In genomic region chr5:148746826-148747535, GRCh38 we compare ENCODE assay signal across 9 cellular contexts.
DNase-seq lines count a peak whose midpoint lies in the region; ATAC-seq and TF ChIP-seq lines count a peak whose summit lies in the region.
"Had no signal": no experiment of that assay in that cellular context is flagged by ENCODE, and none has a peak within 500 bp of the region (broad histone marks: within the 10 kb centered on the region; RNA-seq: fewer than 3 reads in every experiment).

No MANE protein-coding gene starts in this region.

- POLR2A ChIA-PET in CD8-positive, alpha-beta memory T cell (lab: Charles Lee), result no interaction called here

- no peak for TF ChIP-seq POLR2A in vagina (IDR thresholded peaks at IDR 0.05)

- peak overlapping the region in 1 of 8 donors; percentile 81 for H3K27ac Mint-ChIP-seq in CD8-positive, alpha-beta memory T cell
- peak overlapping the region in 1 of 2 donors; percentile 32 for H3K27ac Mint-ChIP-seq in natural killer cell treated with Interleukin-12 subunit alpha and Interleukin-12 subunit beta and Interleukin-15 and Interleukin-18, amount 100 ng/mL, for 72 hours
- H3K27ac Mint-ChIP-seq: naive thymus-derived CD8-positive, alpha-beta T cell had no signal

- no peak overlapping the region for H3K4me3 Mint-ChIP-seq in CD8-positive, alpha-beta memory T cell
- no peak overlapping the region for H3K4me3 Mint-ChIP-seq in natural killer cell treated with Interleukin-12 subunit alpha and Interleukin-12 subunit beta and Interleukin-15 and Interleukin-18, amount 100 ng/mL, for 72 hours
- H3K4me3 Mint-ChIP-seq: naive thymus-derived CD8-positive, alpha-beta T cell had no signal

- H3K4me3 ChIP-seq in right atrium auricular region (no peak overlapping the region), vagina (no peak overlapping the region)
- H3K4me3 ChIP-seq in CD8-positive, alpha-beta memory T cell (ENCODE audit: low read length), result no peak overlapping the region

- no peaks in the 10 kb centered on the region for H3K9me3 Mint-ChIP-seq in CD8-positive, alpha-beta memory T cell
- H3K9me3 Mint-ChIP-seq in natural killer cell treated with Interleukin-12 subunit alpha and Interleukin-12 subunit beta and Interleukin-15 and Interleukin-18, amount 100 ng/mL, for 72 hours, result no peaks in the 10 kb centered on the region
- H3K9me3 Mint-ChIP-seq: naive thymus-derived CD8-positive, alpha-beta T cell had no signal

- H3K27me3 ChIP-seq in right atrium auricular region (no peaks in the 10 kb centered on the region), vagina (no peaks in the 10 kb centered on the region)
- H3K27me3 ChIP-seq in CD8-positive, alpha-beta memory T cell (ENCODE audit: insufficient read depth, low read length, poor library complexity, severe bottlenecking), result no peaks in the 10 kb centered on the region

- no peaks in the 10 kb centered on the region for H3K9me3 ChIP-seq in right atrium auricular region
- no peaks in the 10 kb centered on the region for H3K9me3 ChIP-seq in CD8-positive, alpha-beta memory T cell (ENCODE audit: low read length)
- no peaks in the 10 kb centered on the region for H3K9me3 ChIP-seq in vagina

- H3K4me1 ChIP-seq in right atrium auricular region (peaks cover 0 to 10% of the 10 kb centered on the region in 2 donors), vagina (no peaks in the 10 kb centered on the region)
- no peaks in the 10 kb centered on the region for H3K4me1 ChIP-seq in CD8-positive, alpha-beta memory T cell (ENCODE audit: insufficient read depth, low read length)

- H3K27ac ChIP-seq in right atrium auricular region (peak overlapping the region; percentile 1 to 71), vagina (no peak overlapping the region)
- no peak overlapping the region for H3K27ac ChIP-seq in CD8-positive, alpha-beta memory T cell (ENCODE audit: low read depth, low read length)

- peak; percentile 55 for ATAC-seq in HG03045 (IDR thresholded peaks at IDR 0.05; ENCODE audit: unreplicated experiment)
- no peak for ATAC-seq in natural killer cell treated with Interleukin-12 subunit alpha and Interleukin-12 subunit beta and Interleukin-15 and Interleukin-18, amount 100 ng/mL, for 72 hours
- ATAC-seq: naive thymus-derived CD8-positive, alpha-beta T cell had no signal

- intact Hi-C loops in cardiac septum (cut with DNase I), result loop anchor here (5.0 to 10.0 kb wide), 2 partner anchors 55 to 128 kb away; no protein-coding TSS in a partner anchor
- intact Hi-C loops in vagina (cut with DNase I), result no loop called here

- H3K36me3 Mint-ChIP-seq in CD8-positive, alpha-beta memory T cell, result no peaks in the 10 kb centered on the region
- no peaks in the 10 kb centered on the region for H3K36me3 Mint-ChIP-seq in natural killer cell treated with Interleukin-12 subunit alpha and Interleukin-12 subunit beta and Interleukin-15 and Interleukin-18, amount 100 ng/mL, for 72 hours
- H3K36me3 Mint-ChIP-seq: naive thymus-derived CD8-positive, alpha-beta T cell had no signal

- peaks cover 0 to 3% of the 10 kb centered on the region in 2 donors for H3K27me3 Mint-ChIP-seq in CD8-positive, alpha-beta memory T cell
- peaks cover 0 to 2% of the 10 kb centered on the region in 2 donors for H3K27me3 Mint-ChIP-seq in natural killer cell treated with Interleukin-12 subunit alpha and Interleukin-12 subunit beta and Interleukin-15 and Interleukin-18, amount 100 ng/mL, for 72 hours

- DNase-seq in right atrium auricular region (ENCODE audit: low spot score), result no peak
- DNase-seq in cardiac septum (ENCODE audit: low spot score), result no peak
- peak; percentile 89 for DNase-seq in OCI-M1 (lab: John Stamatoyannopoulos, UW)
- DNase-seq in CD8-positive, alpha-beta memory T cell, result no peak
- DNase-seq in retina, result no peak
- DNase-seq in natural killer cell treated with Interleukin-12 subunit alpha and Interleukin-12 subunit beta and Interleukin-15 and Interleukin-18, amount 100 ng/mL, for 72 hours (ENCODE audit: low spot score), result no peak
- no peak for DNase-seq in vagina (ENCODE audit: extremely low spot score in 2 of 2)
- DNase-seq: naive thymus-derived CD8-positive, alpha-beta T cell had no signal

- CTCF ChIA-PET in CD8-positive, alpha-beta memory T cell (lab: Charles Lee), result interaction anchor here (0.8 to 4.0 kb wide), 4 partner anchors 16 to 288 kb away, joined by 3 to 11 read pairs (median 4); no protein-coding TSS in a partner anchor

- TF ChIP-seq CTCF in right atrium auricular region (IDR thresholded peaks at IDR 0.05), result no peak
- TF ChIP-seq CTCF in vagina (IDR thresholded peaks at IDR 0.05), result no peak

- no peaks in the 10 kb centered on the region for H3K4me1 Mint-ChIP-seq in CD8-positive, alpha-beta memory T cell
- H3K4me1 Mint-ChIP-seq in natural killer cell treated with Interleukin-12 subunit alpha and Interleukin-12 subunit beta and Interleukin-15 and Interleukin-18, amount 100 ng/mL, for 72 hours (ENCODE audit: low read depth in 2 of 2), result peaks cover 0 to 6% of the 10 kb centered on the region in 2 donors

- H3K36me3 ChIP-seq in right atrium auricular region (no peaks in the 10 kb centered on the region), vagina (no peaks in the 10 kb centered on the region)
- H3K36me3 ChIP-seq in CD8-positive, alpha-beta memory T cell (ENCODE audit: insufficient read depth, low read length), result no peaks in the 10 kb centered on the region

Comparison
In these comparisons a context has a peak if more than half of its experiments do, and no peak if none do; other contexts are left out.
1. H3K27ac ChIP-seq: peak in right atrium auricular region (2 of 2); none in CD8-positive, alpha-beta memory T cell (single experiment) and vagina (single experiment).